In the genomic region with DNA sequence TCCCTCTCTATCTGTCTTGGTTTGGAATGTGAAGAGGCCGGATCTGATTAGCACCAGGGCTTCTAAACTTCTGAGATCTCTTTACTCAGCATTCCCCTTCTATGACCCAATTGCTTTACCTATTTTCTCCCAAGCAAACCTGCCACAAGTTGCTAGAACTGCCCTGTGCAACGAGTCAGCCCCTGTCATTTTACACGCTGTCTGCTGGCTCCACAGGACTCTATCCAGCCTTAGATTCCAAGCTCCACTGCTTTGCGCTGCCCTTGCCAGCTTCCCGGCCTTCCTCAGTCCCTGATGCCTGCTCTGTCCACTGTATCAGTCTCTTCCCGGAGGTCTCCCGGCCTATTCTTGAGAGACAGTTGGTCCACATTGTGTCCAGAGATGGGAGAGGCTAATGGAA, we compare ENCODE assay signal across 1 cellular context.
TF ChIP-seq lines count a peak whose summit lies in the region.

No MANE protein-coding gene starts in this region.

TF ChIP-seq in HepG2, 621 proteins besides CTCF, POLR2A, EP300 and RAD21:
- no peak for TF ChIP-seq ZNF343 (CRISPR knock-in tag; IDR thresholded peaks at IDR 0.05)
- TF ChIP-seq KAT7 (CRISPR knock-in tag; IDR thresholded peaks at IDR 0.05; ENCODE audit: borderline replicate concordance): no peak
- TF ChIP-seq ZNF775 (CRISPR knock-in tag; IDR thresholded peaks at IDR 0.05; ENCODE audit: borderline replicate concordance): no peak
